ENCODE assay signal across 8 cellular contexts in genomic region chr5:157142317-157143126, GRCh38. TPM values are rescaled to one million over a fixed set of nuclear protein-coding genes. Genes with fewer than 3 reads are reported as not detected.
DNase-seq lines count a peak whose midpoint lies in the region; ATAC-seq, FAIRE-seq and TF ChIP-seq lines count a peak whose summit lies in the region.

A gene with protein sequence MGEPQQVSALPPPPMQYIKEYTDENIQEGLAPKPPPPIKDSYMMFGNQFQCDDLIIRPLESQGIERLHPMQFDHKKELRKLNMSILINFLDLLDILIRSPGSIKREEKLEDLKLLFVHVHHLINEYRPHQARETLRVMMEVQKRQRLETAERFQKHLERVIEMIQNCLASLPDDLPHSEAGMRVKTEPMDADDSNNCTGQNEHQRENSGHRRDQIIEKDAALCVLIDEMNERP (minus strand): TSS chr5:157142865. CDS start chr5:157139431, 3,434 bp downstream.

- DNase-seq in NCI-H2107 treated with DMSO at 0.1 percent for 48 hours (lab: John Stamatoyannopoulos, UW; ENCODE audit: unreplicated experiment) = peak; percentile 93
- DNase-seq in iPS DF 6.9 (ENCODE audit: low read depth, low spot score) = peak; percentile 98
- peak; percentile 95 for DNase-seq in gastrocnemius medialis

- in situ Hi-C loops in gastrocnemius medialis (cut with MboI; ENCODE audit: low sequenced_read_pairs in 4 of 4) = loop anchor here in 3 of 4 donors (10.0 to 25.0 kb wide), 2 partner anchors 592 to 595 kb away; partner anchors contain the start of genes THG1L (in 3 of the 3) and LSM11 (in 2 of the 3)

- no peaks in the 10 kb centered on the region for H3K9me3 ChIP-seq in iPS DF 6.9 (ENCODE audit: control insufficient read depth, insufficient read depth, low read length)
- no peaks in the 10 kb centered on the region for H3K9me3 ChIP-seq in gastrocnemius medialis

- peaks cover 39% of the 10 kb centered on the region for H3K36me3 Mint-ChIP-seq in brain

- H3K4me1 ChIP-seq in iPS DF 6.9 (ENCODE audit: control insufficient read depth, insufficient read depth, low read length) (no peaks in the 10 kb centered on the region), gastrocnemius medialis (peaks cover 10% of the 10 kb centered on the region in 2 donors)

- H3K9me3 Mint-ChIP-seq in brain = peaks cover 0 to 17% (median 9%) of the 10 kb centered on the region in 5 experiments

- H3K27me3 ChIP-seq in iPS DF 6.9 (ENCODE audit: control insufficient read depth, insufficient read depth, low read length) = no peaks in the 10 kb centered on the region
- no peaks in the 10 kb centered on the region for H3K27me3 ChIP-seq in gastrocnemius medialis

- peak within 1 kb of the TSS; percentile 94 to 99 (median 95) for H3K27ac Mint-ChIP-seq in brain

- peaks cover 8% of the 10 kb centered on the region for H3K27me3 Mint-ChIP-seq in brain

- H3K4me3 ChIP-seq in iPS DF 6.9 (ENCODE audit: low read length) (peak within 1 kb of the TSS; percentile 94), gastrocnemius medialis (peak within 1 kb of the TSS; percentile 68 to 96 (median 86))

- peak within 1 kb of the TSS; percentile 77 for H3K27ac ChIP-seq in 22Rv1
- no peak within 1 kb of the TSS for H3K27ac ChIP-seq in iPS DF 6.9 (ENCODE audit: low read length)
- H3K27ac ChIP-seq in gastrocnemius medialis = peak within 1 kb of the TSS; percentile 83 to 90 (median 89)

- peaks cover 31% of the 10 kb centered on the region for H3K4me1 Mint-ChIP-seq in brain

- FAIRE-seq in TTC549 (lab: Jason Lieb, UNC) = peak; percentile 97

- intact Hi-C loops in gastrocnemius medialis (cut with DNase I; ENCODE audit: low total_unique reads) = loop anchor here (5.0 to 10.0 kb wide), 2 partner anchors 602 to 715 kb away; partner anchors contain the start of genes CLINT1 and LSM11

- peak; percentile 100 for ATAC-seq in GM18520 (IDR thresholded peaks at IDR 0.05; ENCODE audit: unreplicated experiment)
- ATAC-seq in HG03064 (IDR thresholded peaks at IDR 0.05; ENCODE audit: low read depth, unreplicated experiment) = peak; percentile 100
- peak; percentile 98 to 100 for ATAC-seq in gastrocnemius medialis

- peak; percentile 57 to 76 for TF ChIP-seq POLR2A in gastrocnemius medialis (IDR thresholded peaks at IDR 0.05)

- TF ChIP-seq CTCF in 22Rv1 (IDR thresholded peaks at IDR 0.05) (no peak), brain (conservative IDR thresholded peaks at IDR 0.05) (no peak), gastrocnemius medialis (IDR thresholded peaks at IDR 0.05 in 4 of 5, conservative IDR thresholded peaks at IDR 0.05 in 1 of 5) (no peak)

- no peaks in the 10 kb centered on the region for H3K36me3 ChIP-seq in iPS DF 6.9 (ENCODE audit: control insufficient read depth, insufficient read depth, low read length)
- H3K36me3 ChIP-seq in gastrocnemius medialis = peaks cover 0 to 13% of the 10 kb centered on the region in 2 donors

- H3K4me3 Mint-ChIP-seq in brain = peak within 1 kb of the TSS; percentile 89 to 98 (median 94)

- no CpG with 5 or more reads among the region's 48 CpGs for WGBS in iPS DF 6.9 (ENCODE audit: insufficient coverage, insufficient read length)

RNA-seq across cellular contexts. Expression of the gene that starts here (rescaled TPM):
- polyA plus RNA-seq in brain (ENCODE audit: insufficient read depth, low read depth, low replicate concordance) = 5.3 TPM
- 1 to 10 TPM; 7.0 to 9.4 (median 8.5) TPM for total RNA-seq in gastrocnemius medialis
